In genomic region chr6:31541059-31541657, GRCh38 we compare ENCODE assay signal across 9 cellular contexts. TPM values are rescaled to one million over a fixed set of nuclear protein-coding genes. Genes with fewer than 3 reads are reported as not detected.
DNase-seq lines count a peak whose midpoint lies in the region; ATAC-seq, FAIRE-seq and TF ChIP-seq lines count a peak whose summit lies in the region.
"Had no signal": no experiment of that assay in that cellular context is flagged by ENCODE, and none has a peak within 500 bp of the region (broad histone marks: within the 10 kb centered on the region; RNA-seq: fewer than 3 reads in every experiment).

No MANE protein-coding gene starts in this region.

- peaks cover 30% of the 10 kb centered on the region for H3K4me1 Mint-ChIP-seq in astrocyte (ENCODE audit: low read depth, unreplicated experiment)

- H3K27ac Mint-ChIP-seq in astrocyte (ENCODE audit: unreplicated experiment): peak overlapping the region; percentile 98

- no peak for FAIRE-seq in astrocyte (lab: Jason Lieb, UNC)

- peak; percentile 32 for DNase-seq in G401 (ENCODE audit: low spot score)
- peak; percentile 74 for DNase-seq in T follicular helper cell (ENCODE audit: low read depth)
- DNase-seq in astrocyte (ENCODE audit: low read depth): peak; percentile 26
- no peak for DNase-seq in smooth muscle cell (lab: John Stamatoyannopoulos, UW; ENCODE audit: unreplicated experiment)
- DNase-seq in cortex of kidney (lab: John Stamatoyannopoulos, UW): no peak

- no peaks in the 10 kb centered on the region for H3K9me3 Mint-ChIP-seq in astrocyte (ENCODE audit: unreplicated experiment)

- peaks cover 26% of the 10 kb centered on the region for H3K36me3 Mint-ChIP-seq in astrocyte (ENCODE audit: low read depth, unreplicated experiment)

- H3K27ac ChIP-seq in HUES6 (ENCODE audit: low read depth, low read length) (peak overlapping the region; percentile 94), astrocyte (ENCODE audit: low read depth, low read length) (peak overlapping the region; percentile 98), iPS-18a (ENCODE audit: low read length) (peak overlapping the region; percentile 96), smooth muscle cell (ENCODE audit: low read depth) (peak overlapping the region; percentile 90)

- WGBS in smooth muscle cell (ENCODE audit: low lambda C conversion rate): under 1% methylated on average over 21 of the region's 21 CpGs

- H3F3A ChIP-seq in smooth muscle cell (ENCODE audit: low read depth): peaks cover 17% of the 10 kb centered on the region

- peaks cover 24% of the 10 kb centered on the region for H3K4me1 ChIP-seq in HUES6 (ENCODE audit: control insufficient read depth, insufficient read depth, low read length)
- H3K4me1 ChIP-seq in astrocyte (ENCODE audit: insufficient read depth, low read length): peaks cover 32% of the 10 kb centered on the region
- peaks cover 15% of the 10 kb centered on the region for H3K4me1 ChIP-seq in iPS-18a (ENCODE audit: control insufficient read depth, low read depth, low read length)
- H3K4me1 ChIP-seq in smooth muscle cell (ENCODE audit: low read depth): peaks cover 20% of the 10 kb centered on the region

- H3K4me3 ChIP-seq in HUES6 (ENCODE audit: low read depth, low read length): peak overlapping the region; percentile 78
- H3K4me3 ChIP-seq in astrocyte (ENCODE audit: insufficient read depth, low read depth, low read length): peak overlapping the region; percentile 84
- peak overlapping the region; percentile 87 for H3K4me3 ChIP-seq in iPS-18a (ENCODE audit: low read length)
- peak overlapping the region; percentile 93 for H3K4me3 ChIP-seq in smooth muscle cell

- peaks cover 51% of the 10 kb centered on the region for H3K36me3 ChIP-seq in HUES6 (ENCODE audit: control insufficient read depth, insufficient read depth, low read length)
- H3K36me3 ChIP-seq in astrocyte (ENCODE audit: insufficient read depth, low read length): peaks cover 32% of the 10 kb centered on the region
- peaks cover 40% of the 10 kb centered on the region for H3K36me3 ChIP-seq in iPS-18a (ENCODE audit: control insufficient read depth, low read depth, low read length)
- peaks cover 2% of the 10 kb centered on the region for H3K36me3 ChIP-seq in smooth muscle cell (ENCODE audit: low read depth)

- H4K20me1 ChIP-seq in astrocyte (ENCODE audit: insufficient read depth, low read length) (peaks cover 47% of the 10 kb centered on the region), smooth muscle cell (ENCODE audit: low read depth) (peaks cover 53% of the 10 kb centered on the region)

- H3K27me3 ChIP-seq in HUES6 (ENCODE audit: control insufficient read depth, insufficient read depth, low read length) (no peaks in the 10 kb centered on the region), astrocyte (ENCODE audit: insufficient read depth, low read length) (no peaks in the 10 kb centered on the region), iPS-18a (ENCODE audit: control insufficient read depth, insufficient read depth, low read length) (no peaks in the 10 kb centered on the region), smooth muscle cell (ENCODE audit: low read depth) (no peaks in the 10 kb centered on the region)

- TF ChIP-seq CTCF in astrocyte (IDR thresholded peaks at IDR 0.05; ENCODE audit: insufficient read depth, low read depth, low read length) (no peak), smooth muscle cell (IDR thresholded peaks at IDR 0.05; ENCODE audit: borderline replicate concordance, insufficient read depth, poor library complexity, severe bottlenecking) (no peak)

- H2AFZ ChIP-seq in astrocyte (ENCODE audit: low read depth, low read length) (peak overlapping the region; percentile 80), smooth muscle cell (ENCODE audit: low read depth) (no peak overlapping the region)

- H3K9me3 ChIP-seq in HUES6 (ENCODE audit: control insufficient read depth, insufficient read depth, low read depth, low read length) (no peaks in the 10 kb centered on the region), astrocyte (ENCODE audit: insufficient read depth, low read depth, low read length) (no peaks in the 10 kb centered on the region), iPS-18a (ENCODE audit: control insufficient read depth, low read depth, low read length) (no peaks in the 10 kb centered on the region), smooth muscle cell (replicated peaks; ENCODE audit: low read depth) (no peaks in the 10 kb centered on the region)

- H3K4me2 ChIP-seq in astrocyte (ENCODE audit: low read length) (peak overlapping the region; percentile 95), smooth muscle cell (peak overlapping the region; percentile 99)

- H3K9ac ChIP-seq in HUES6 (ENCODE audit: low read length) (peak overlapping the region; percentile 96), astrocyte (ENCODE audit: low read length) (peak overlapping the region; percentile 96), iPS-18a (ENCODE audit: low read length) (peak overlapping the region; percentile 98), smooth muscle cell (ENCODE audit: low read depth) (peak overlapping the region; percentile 95)

- in situ Hi-C loops in G401 (cut with HindIII; ENCODE audit: low sequenced_read_pairs): loop anchor here (5.0 kb wide), 1 partner anchor 41 kb away; the partner anchor contains the start of gene LTB

- H3K4me3 Mint-ChIP-seq in astrocyte (ENCODE audit: unreplicated experiment): peak overlapping the region; percentile 100

- no peak for ATAC-seq in GM18868 (IDR thresholded peaks at IDR 0.05; ENCODE audit: unreplicated experiment)

- no peaks in the 10 kb centered on the region for H3K27me3 Mint-ChIP-seq in astrocyte (ENCODE audit: low read depth, unreplicated experiment)

- peaks cover 56% of the 10 kb centered on the region for H3K79me2 ChIP-seq in astrocyte (ENCODE audit: insufficient read depth, low read length)
- H3K79me2 ChIP-seq in smooth muscle cell (ENCODE audit: low read depth): peaks cover 63% of the 10 kb centered on the region

RNA-seq across cellular contexts. Expression of gene DDX39B, which starts 0.6 kb away (rescaled TPM):
- 771 and 792 TPM in 2 replicates for total RNA-seq in G401 (2014; rRNA removed; shearing (Covaris generic))
- 284 and 294 TPM in 2 replicates for total RNA-seq in astrocyte
- 137 and 153 TPM in 2 replicates for total RNA-seq in smooth muscle cell
- 117 and 146 TPM in 2 replicates for polyA plus RNA-seq in smooth muscle cell

RNA-seq across cellular contexts. Expression of gene ATP6V1G2, which starts 5.2 kb away (rescaled TPM):
- total RNA-seq in G401 (2014; rRNA removed; shearing (Covaris generic)): 3.8 and 4.9 TPM in 2 replicates
- total RNA-seq in astrocyte: 2.6 and 3.4 TPM in 2 replicates
- 0.90 and 1.0 TPM in 2 replicates for total RNA-seq in smooth muscle cell
- polyA plus RNA-seq in smooth muscle cell: 2.3 and 2.4 TPM in 2 replicates

RNA-seq across cellular contexts. Expression of gene NFKBIL1, which starts 6.2 kb away (rescaled TPM):
- 19.8 and 24.9 TPM in 2 replicates for total RNA-seq in G401 (2014; rRNA removed; shearing (Covaris generic))
- total RNA-seq in astrocyte (18.8 and 20.4 TPM in 2 replicates), smooth muscle cell (8.1 and 28.2 TPM in 2 replicates)
- polyA plus RNA-seq in smooth muscle cell: 23.5 and 25.9 TPM in 2 replicates

RNA-seq across cellular contexts. Expression of gene MCCD1, which starts 12.4 kb away (rescaled TPM):
- total RNA-seq in G401 (2014; rRNA removed; shearing (Covaris generic)): 2.1 TPM in 1 of 2 replicates, not detected in the other
- total RNA-seq in astrocyte (not detected in 2 replicates), smooth muscle cell (not detected in 2 replicates)
- not detected in 2 replicates for polyA plus RNA-seq in smooth muscle cell
- total RNA-seq: glomerular endothelial cell had no signal

RNA-seq across cellular contexts. Expression of gene LTA, which starts 30.9 kb away (rescaled TPM):
- not detected in 2 replicates for total RNA-seq in G401 (2014; rRNA removed; shearing (Covaris generic))
- total RNA-seq in astrocyte (not detected in 2 replicates), smooth muscle cell (1.8 TPM in 1 of 2 replicates, not detected in the other)
- 0.74 TPM in 1 of 2 replicates, not detected in the other for polyA plus RNA-seq in smooth muscle cell

Comparison
In these comparisons a context has a peak if more than half of its experiments do, and no peak if none do; other contexts are left out.
1. DNase-seq: peak in G401 (single experiment), T follicular helper cell (single experiment) and astrocyte (single experiment); none in smooth muscle cell (single experiment) and cortex of kidney (single experiment).
2. Peak in every context shown above with its lines, with median percentiles within 50 percentile points of each other: H3K27ac ChIP-seq, H3K4me3 ChIP-seq and H3K9ac ChIP-seq.